Comparison of ENCODE assay signal across 1 cellular context in the genomic region with DNA sequence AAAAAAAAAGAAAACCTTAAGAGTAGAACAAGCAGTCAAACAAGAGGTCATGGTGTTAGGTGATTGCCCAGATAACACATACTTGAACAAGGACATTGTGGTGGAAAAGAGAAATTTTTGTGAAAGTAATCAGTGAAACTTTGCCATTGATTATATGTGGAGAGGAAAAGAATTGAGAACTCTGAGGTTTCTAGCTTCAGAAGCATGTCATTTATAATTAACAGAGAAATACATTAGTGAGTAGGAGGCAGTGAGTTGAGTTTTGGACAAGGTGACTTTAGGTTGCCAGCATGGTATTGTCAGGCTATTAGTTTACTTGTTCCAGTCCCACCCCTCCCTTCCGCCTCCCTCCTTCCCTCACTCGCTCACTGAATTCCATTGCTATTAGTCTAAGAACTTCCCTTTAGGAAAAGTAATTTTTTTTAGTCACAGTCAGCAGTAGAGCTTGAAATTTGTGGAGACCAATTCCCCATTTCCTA.
TF ChIP-seq lines count a peak whose summit lies in the region.

No MANE protein-coding gene starts in this region.

TF ChIP-seq in HepG2, 621 proteins besides CTCF, POLR2A, EP300 and RAD21 (continued from another document):
- TF ChIP-seq ZBTB21 (CRISPR knock-in tag; IDR thresholded peaks at IDR 0.05): no peak
- TF ChIP-seq ATF7 (IDR thresholded peaks at IDR 0.05): no peak
- no peak for TF ChIP-seq ATF7 (CRISPR knock-in tag; IDR thresholded peaks at IDR 0.05)
